In the genomic region with DNA sequence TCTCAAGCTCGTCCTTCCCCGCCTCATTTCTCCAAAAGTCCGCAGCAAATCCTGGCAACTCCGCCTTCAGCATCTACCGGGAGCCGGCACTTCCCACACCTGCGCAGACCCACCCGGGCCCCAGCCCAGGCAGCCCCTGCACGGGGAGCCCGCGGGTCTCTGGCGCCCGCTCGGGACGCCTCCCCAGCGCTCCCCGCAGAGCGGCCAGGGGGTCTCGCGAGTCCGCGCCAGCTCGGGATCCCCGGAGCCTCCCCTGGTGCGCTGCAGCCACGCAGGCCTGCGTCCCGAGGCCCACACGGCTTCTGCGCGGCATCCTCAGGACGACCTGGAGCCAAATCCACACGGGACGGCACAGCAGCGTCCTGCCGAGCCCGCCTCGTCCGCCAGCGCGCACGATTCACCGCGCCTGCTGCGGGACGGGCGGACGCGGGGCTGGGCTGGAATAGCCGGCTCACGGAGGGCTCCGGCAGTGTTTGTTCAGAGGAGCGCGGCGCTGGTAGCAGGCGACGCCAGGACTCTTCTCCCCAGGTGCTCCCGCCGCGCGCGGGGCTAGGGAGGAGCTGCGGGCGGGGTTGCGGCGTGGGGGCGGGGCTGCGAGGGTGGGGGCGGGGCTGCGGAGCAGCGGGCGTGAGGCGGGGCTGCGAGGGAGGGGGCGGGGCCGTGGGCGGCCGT, we compare ENCODE assay signal across 8 cellular contexts.
DNase-seq lines count a peak whose midpoint lies in the region; ATAC-seq and TF ChIP-seq lines count a peak whose summit lies in the region.

No MANE protein-coding gene starts in this region.

- ATAC-seq in HG02678 (IDR thresholded peaks at IDR 0.05; ENCODE audit: unreplicated experiment) (peak; percentile 48), GM21786 (IDR thresholded peaks at IDR 0.05; ENCODE audit: unreplicated experiment) (no peak)
- ATAC-seq in stimulated activated naive B cell treated with anti-CD40 and anti-IgM and Interleukin-4, amounts not matched to agents 10 μg/mL and 1 μg/mL and 100 μg/mL, for 72 hours (replicated peaks) = peak; percentile 36 to 44

- peak overlapping the region; percentile 60 for H3K4me3 ChIP-seq in astrocyte of the cerebellum (ENCODE audit: low read depth, low read length)

- no peaks in the 10 kb centered on the region for H3K9me3 Mint-ChIP-seq in stimulated activated naive B cell treated with anti-CD40 and anti-IgM and Interleukin-4, amounts not matched to agents 10 μg/mL and 1 μg/mL and 100 μg/mL, for 72 hours

- in situ Hi-C loops in astrocyte of the cerebellum (cut with HindIII; ENCODE audit: low sequenced_read_pairs) = no loop called here

- TF ChIP-seq CTCF in astrocyte of the cerebellum (IDR thresholded peaks at IDR 0.05; ENCODE audit: low read depth, low read length, missing control alignments) = no peak

- peak overlapping the region; percentile 76 for H3K27ac Mint-ChIP-seq in stimulated activated naive B cell treated with anti-CD40 and anti-IgM and Interleukin-4, amounts not matched to agents 10 μg/mL and 1 μg/mL and 100 μg/mL, for 72 hours

- peaks cover 12 to 14% of the 10 kb centered on the region in 2 donors for H3K27me3 Mint-ChIP-seq in stimulated activated naive B cell treated with anti-CD40 and anti-IgM and Interleukin-4, amounts not matched to agents 10 μg/mL and 1 μg/mL and 100 μg/mL, for 72 hours

- H3K4me1 Mint-ChIP-seq in stimulated activated naive B cell treated with anti-CD40 and anti-IgM and Interleukin-4, amounts not matched to agents 10 μg/mL and 1 μg/mL and 100 μg/mL, for 72 hours = peaks cover 24 to 43% of the 10 kb centered on the region in 2 donors

- H3K4me3 Mint-ChIP-seq in stimulated activated naive B cell treated with anti-CD40 and anti-IgM and Interleukin-4, amounts not matched to agents 10 μg/mL and 1 μg/mL and 100 μg/mL, for 72 hours = peak overlapping the region; percentile 56 to 72

- DNase-seq in NCI-H82 (lab: John Stamatoyannopoulos, UW) (peak; percentile 86), NCI-H82 treated with DMSO at 0.1 percent for 48 hours (lab: John Stamatoyannopoulos, UW; ENCODE audit: unreplicated experiment) (no peak), NCI-H2107 (lab: John Stamatoyannopoulos, UW) (peak; percentile 83), astrocyte of the cerebellum (ENCODE audit: low read depth) (no peak), inferior parietal cortex (ENCODE audit: extremely low spot score) (peak; percentile 57)
- DNase-seq in stimulated activated naive B cell treated with anti-CD40 and anti-IgM and Interleukin-4, amounts not matched to agents 10 μg/mL and 1 μg/mL and 100 μg/mL, for 72 hours = peak; percentile 40

- H3K36me3 Mint-ChIP-seq in stimulated activated naive B cell treated with anti-CD40 and anti-IgM and Interleukin-4, amounts not matched to agents 10 μg/mL and 1 μg/mL and 100 μg/mL, for 72 hours = peaks cover 0 to 3% of the 10 kb centered on the region in 2 donors

Comparison
In these comparisons a context has a peak if more than half of its experiments do, and no peak if none do; other contexts are left out.
1. DNase-seq: peak in NCI-H82 (single experiment), NCI-H2107 (single experiment), inferior parietal cortex (single experiment) and stimulated activated naive B cell treated with anti-CD40 and anti-IgM and Interleukin-4, amounts not matched to agents 10 μg/mL and 1 μg/mL and 100 μg/mL, for 72 hours (single experiment); none in NCI-H82 treated with DMSO at 0.1 percent for 48 hours (single experiment) and astrocyte of the cerebellum (single experiment).